33 cellular contexts compared by ENCODE assay signal in genomic region chr18:32779010-32779409, GRCh38. TPM values are rescaled to one million over a fixed set of nuclear protein-coding genes. Genes with fewer than 3 reads are reported as not detected.
"Had no signal": no experiment of that assay in that cellular context is flagged by ENCODE, and none has a peak within 500 bp of the region (broad histone marks: within the 10 kb centered on the region; RNA-seq: fewer than 3 reads in every experiment).

No MANE protein-coding gene starts in this region.

- H3K4me1 Mint-ChIP-seq: T-cell had no signal

- ATAC-seq: Panc1, Right ventricle myocardium inferior, SK-N-SH treated with all-trans-retinoic acid at 6 μM for 48 hours, T-cell had no signal

- H3K4me1 ChIP-seq: SJCRH30 had no signal

- H3K27ac ChIP-seq: PC-9, RWPE1, SJCRH30, SK-N-MC had no signal

- H3K36me3 Mint-ChIP-seq: T-cell had no signal

- H3K4me3 Mint-ChIP-seq: T-cell had no signal

- H3K27ac Mint-ChIP-seq: T-cell had no signal

- H3K4me3 ChIP-seq: MG63, PC-9, SJCRH30, SK-N-MC had no signal

- DNase-seq: Kasumi-1, MG63, NCI-H1048, NCI-H1092 treated with DMSO at 0.1 percent for 48 hours, NCI-H1105 treated with DMSO at 0.1 percent for 48 hours, NCI-H1417, NCI-H1436, NCI-H146, NCI-H1694, NCI-H187, NCI-H1930, NCI-H2029 treated with DMSO at 0.1 percent for 48 hours, NCI-H2081 treated with DMSO at 0.1 percent for 48 hours, NCI-H2107, NCI-H2171, NCI-H226, NCI-H446 treated with DMSO at 0.1 percent for 48 hours, NCI-H510A, NCI-H524, NCI-H526, NCI-H774, PC-9, SHP77, SIG-M5, SJCRH30, T-cell had no signal

- H3K27me3 ChIP-seq: MG63, SJCRH30 had no signal

- H3K9me3 ChIP-seq: MG63, SJCRH30 had no signal

- H2AFZ ChIP-seq: PC-9 had no signal

- H3K36me3 ChIP-seq: MG63, SJCRH30 had no signal

- H3K4me2 ChIP-seq: PC-9 had no signal

RNA-seq across cellular contexts. Expression of gene KLHL14, which starts 6.2 kb away (rescaled TPM):
- total RNA-seq: M059J, PC-9, Right ventricle myocardium inferior, RPMI7951, SJCRH30 had no signal
